ENCODE assay signal across 1 cellular context in the genomic region with DNA sequence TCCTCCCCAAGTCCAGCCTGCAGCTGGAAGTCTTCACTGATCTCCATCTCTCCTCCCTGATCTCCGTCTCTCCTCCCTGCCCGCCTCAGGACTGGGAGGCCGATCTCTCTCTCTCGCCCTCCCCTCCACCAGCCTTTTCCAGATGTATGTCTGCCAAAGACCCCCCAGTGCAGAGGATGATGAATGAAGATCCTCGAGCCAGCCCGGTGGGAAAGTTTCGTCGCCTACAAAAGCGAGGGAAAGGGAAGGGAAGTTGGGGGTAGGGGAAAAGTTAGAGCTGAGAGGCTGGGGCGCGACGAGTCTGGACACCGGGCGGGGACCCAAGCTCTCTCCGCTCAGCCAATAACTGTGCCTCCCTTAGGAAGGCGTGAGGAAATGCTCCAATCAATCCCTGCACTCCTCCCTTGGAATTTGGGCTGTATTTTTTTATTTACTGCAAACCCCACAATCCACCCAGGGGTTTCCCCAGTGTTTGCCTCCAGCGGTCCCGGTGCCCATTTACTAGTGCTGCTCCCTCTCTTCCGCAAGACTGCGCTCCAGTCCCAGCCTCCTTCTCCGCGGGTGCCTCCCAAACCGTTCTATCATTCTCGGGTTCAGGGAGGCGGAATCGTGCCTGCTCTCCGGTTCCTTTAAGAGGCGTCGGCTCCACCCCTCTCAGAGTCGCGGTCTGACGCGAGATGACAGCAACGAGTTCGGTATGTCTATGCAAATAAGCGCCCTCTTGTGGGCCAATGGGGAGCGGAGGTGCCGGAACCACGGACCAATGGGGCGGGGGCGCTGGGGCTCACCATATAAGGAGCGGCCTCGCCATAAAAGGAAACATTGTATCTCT.
TF ChIP-seq lines count a peak whose summit lies in the region.

A gene (plus strand): TSS at position 818 of the 832 bp plus-strand sequence. CDS start 388 bp downstream, outside the sequence.

TF ChIP-seq in HepG2, 621 proteins besides CTCF, POLR2A, EP300 and RAD21 (continued from another document and continues in another):
- TF ChIP-seq, protein P1, sequence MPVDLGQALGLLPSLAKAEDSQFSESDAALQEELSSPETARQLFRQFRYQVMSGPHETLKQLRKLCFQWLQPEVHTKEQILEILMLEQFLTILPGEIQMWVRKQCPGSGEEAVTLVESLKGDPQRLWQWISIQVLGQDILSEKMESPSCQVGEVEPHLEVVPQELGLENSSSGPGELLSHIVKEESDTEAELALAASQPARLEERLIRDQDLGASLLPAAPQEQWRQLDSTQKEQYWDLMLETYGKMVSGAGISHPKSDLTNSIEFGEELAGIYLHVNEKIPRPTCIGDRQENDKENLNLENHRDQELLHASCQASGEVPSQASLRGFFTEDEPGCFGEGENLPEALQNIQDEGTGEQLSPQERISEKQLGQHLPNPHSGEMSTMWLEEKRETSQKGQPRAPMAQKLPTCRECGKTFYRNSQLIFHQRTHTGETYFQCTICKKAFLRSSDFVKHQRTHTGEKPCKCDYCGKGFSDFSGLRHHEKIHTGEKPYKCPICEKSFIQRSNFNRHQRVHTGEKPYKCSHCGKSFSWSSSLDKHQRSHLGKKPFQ (CRISPR knock-in tag; IDR thresholded peaks at IDR 0.05; ENCODE audit: insufficient replicate concordance) = peak; percentile 31
- TF ChIP-seq, protein P2, sequence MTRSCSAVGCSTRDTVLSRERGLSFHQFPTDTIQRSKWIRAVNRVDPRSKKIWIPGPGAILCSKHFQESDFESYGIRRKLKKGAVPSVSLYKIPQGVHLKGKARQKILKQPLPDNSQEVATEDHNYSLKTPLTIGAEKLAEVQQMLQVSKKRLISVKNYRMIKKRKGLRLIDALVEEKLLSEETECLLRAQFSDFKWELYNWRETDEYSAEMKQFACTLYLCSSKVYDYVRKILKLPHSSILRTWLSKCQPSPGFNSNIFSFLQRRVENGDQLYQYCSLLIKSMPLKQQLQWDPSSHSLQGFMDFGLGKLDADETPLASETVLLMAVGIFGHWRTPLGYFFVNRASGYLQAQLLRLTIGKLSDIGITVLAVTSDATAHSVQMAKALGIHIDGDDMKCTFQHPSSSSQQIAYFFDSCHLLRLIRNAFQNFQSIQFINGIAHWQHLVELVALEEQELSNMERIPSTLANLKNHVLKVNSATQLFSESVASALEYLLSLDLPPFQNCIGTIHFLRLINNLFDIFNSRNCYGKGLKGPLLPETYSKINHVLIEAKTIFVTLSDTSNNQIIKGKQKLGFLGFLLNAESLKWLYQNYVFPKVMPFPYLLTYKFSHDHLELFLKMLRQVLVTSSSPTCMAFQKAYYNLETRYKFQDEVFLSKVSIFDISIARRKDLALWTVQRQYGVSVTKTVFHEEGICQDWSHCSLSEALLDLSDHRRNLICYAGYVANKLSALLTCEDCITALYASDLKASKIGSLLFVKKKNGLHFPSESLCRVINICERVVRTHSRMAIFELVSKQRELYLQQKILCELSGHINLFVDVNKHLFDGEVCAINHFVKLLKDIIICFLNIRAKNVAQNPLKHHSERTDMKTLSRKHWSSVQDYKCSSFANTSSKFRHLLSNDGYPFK (CRISPR knock-in tag; IDR thresholded peaks at IDR 0.05; ENCODE audit: borderline replicate concordance) = peak; percentile 42; the same call in 1 of the 2 replicates
- TF ChIP-seq SP4 (CRISPR knock-in tag; IDR thresholded peaks at IDR 0.05) (no peak), TARDBP (CRISPR knock-in tag; IDR thresholded peaks at IDR 0.05) (peak; percentile 55; the same call in 1 of the 2 replicates), IKZF1 (IDR thresholded peaks at IDR 0.05) (no peak), NFYB (CRISPR knock-in tag; IDR thresholded peaks at IDR 0.05) (peak; percentile 83), ZNF724P (CRISPR knock-in tag; IDR thresholded peaks at IDR 0.05; ENCODE audit: borderline replicate concordance) (peak; percentile 60; the same call in 1 of the 2 replicates), NAIF1 (CRISPR knock-in tag; IDR thresholded peaks at IDR 0.05; ENCODE audit: borderline replicate concordance) (0 out of 2 replicates have a peak, but pooled peaks have one; percentile 58), ARID2 (CRISPR knock-in tag; IDR thresholded peaks at IDR 0.05; ENCODE audit: borderline replicate concordance) (peak; percentile 71; the same call in 1 of the 2 replicates), PAX8 (CRISPR knock-in tag; IDR thresholded peaks at IDR 0.05; ENCODE audit: borderline replicate concordance) (no peak), HNRNPH1 (optimal IDR thresholded peaks at IDR 0.05; ENCODE audit: low read depth, low read length) (no peak), MIXL1 (CRISPR knock-in tag; IDR thresholded peaks at IDR 0.05) (no peak), MAFG (CRISPR knock-in tag; IDR thresholded peaks at IDR 0.05) (no peak), NFE2L1 (CRISPR knock-in tag; IDR thresholded peaks at IDR 0.05; ENCODE audit: borderline replicate concordance) (0 out of 2 replicates have a peak, but pooled peaks have one; percentile 15), ZFX (CRISPR knock-in tag; IDR thresholded peaks at IDR 0.05; ENCODE audit: low read depth) (peak; percentile 53; the same call in 1 of the 2 replicates), ZC3H13 (CRISPR knock-in tag; IDR thresholded peaks at IDR 0.05) (peak; percentile 83), ETV5 (CRISPR knock-in tag; IDR thresholded peaks at IDR 0.05; ENCODE audit: borderline replicate concordance) (peak; percentile 27; the same call in 1 of the 2 replicates), MIER2 (CRISPR knock-in tag; IDR thresholded peaks at IDR 0.05) (0 out of 2 replicates have a peak, but pooled peaks have one; percentile 11), TAF15 (IDR thresholded peaks at IDR 0.05; ENCODE audit: low read depth, low read length, poor library complexity, severe bottlenecking) (no peak), ETV6 (CRISPR knock-in tag; conservative IDR thresholded peaks at IDR 0.05) (no peak), SRY (CRISPR knock-in tag; IDR thresholded peaks at IDR 0.05) (no peak), PITX1 (CRISPR knock-in tag; IDR thresholded peaks at IDR 0.05) (peak; percentile 8; the same call in 1 of the 2 replicates), ZNF235 (CRISPR knock-in tag; IDR thresholded peaks at IDR 0.05; ENCODE audit: borderline replicate concordance) (0 out of 2 replicates have a peak, but pooled peaks have one; percentile 26), ZNF569 (CRISPR knock-in tag; IDR thresholded peaks at IDR 0.05; ENCODE audit: borderline replicate concordance) (no peak), AHR (CRISPR knock-in tag; IDR thresholded peaks at IDR 0.05) (no peak), SRF (IDR thresholded peaks at IDR 0.05; ENCODE audit: low read depth, low read length) (peak; percentile 99), BHLHE40 (IDR thresholded peaks at IDR 0.05; ENCODE audit: low read length) (no peak), PCBP1 (IDR thresholded peaks at IDR 0.05; ENCODE audit: borderline replicate concordance, low read depth, low read length) (0 out of 2 replicates have a peak, but pooled peaks have one; percentile 57), SMAD9 (CRISPR knock-in tag; IDR thresholded peaks at IDR 0.05) (no peak), ZSCAN29 (CRISPR knock-in tag; conservative IDR thresholded peaks at IDR 0.05) (peak; percentile 39; the same call in 1 of the 2 replicates)
- TF ChIP-seq, protein P3, sequence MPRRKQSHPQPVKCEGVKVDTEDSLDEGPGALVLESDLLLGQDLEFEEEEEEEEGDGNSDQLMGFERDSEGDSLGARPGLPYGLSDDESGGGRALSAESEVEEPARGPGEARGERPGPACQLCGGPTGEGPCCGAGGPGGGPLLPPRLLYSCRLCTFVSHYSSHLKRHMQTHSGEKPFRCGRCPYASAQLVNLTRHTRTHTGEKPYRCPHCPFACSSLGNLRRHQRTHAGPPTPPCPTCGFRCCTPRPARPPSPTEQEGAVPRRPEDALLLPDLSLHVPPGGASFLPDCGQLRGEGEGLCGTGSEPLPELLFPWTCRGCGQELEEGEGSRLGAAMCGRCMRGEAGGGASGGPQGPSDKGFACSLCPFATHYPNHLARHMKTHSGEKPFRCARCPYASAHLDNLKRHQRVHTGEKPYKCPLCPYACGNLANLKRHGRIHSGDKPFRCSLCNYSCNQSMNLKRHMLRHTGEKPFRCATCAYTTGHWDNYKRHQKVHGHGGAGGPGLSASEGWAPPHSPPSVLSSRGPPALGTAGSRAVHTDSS (CRISPR knock-in tag; conservative IDR thresholded peaks at IDR 0.05) = 0 out of 2 replicates have a peak, but pooled peaks have one; percentile 55
- TF ChIP-seq, protein P4, sequence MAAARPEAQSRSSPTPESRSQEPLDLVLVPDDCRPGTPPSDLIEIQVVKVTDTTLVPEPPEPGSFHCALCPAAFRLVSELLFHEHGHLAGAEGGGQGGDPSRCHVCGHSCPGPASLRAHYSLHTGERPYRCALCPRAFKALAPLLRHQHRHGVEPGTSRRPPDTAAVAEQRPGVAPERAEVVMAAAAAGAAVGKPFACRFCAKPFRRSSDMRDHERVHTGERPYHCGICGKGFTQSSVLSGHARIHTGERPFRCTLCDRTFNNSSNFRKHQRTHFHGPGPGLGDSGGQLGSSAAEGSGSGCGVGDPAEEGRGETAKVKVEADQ (CRISPR knock-in tag; IDR thresholded peaks at IDR 0.05; ENCODE audit: borderline replicate concordance) = no peak
- TF ChIP-seq, protein P5, sequence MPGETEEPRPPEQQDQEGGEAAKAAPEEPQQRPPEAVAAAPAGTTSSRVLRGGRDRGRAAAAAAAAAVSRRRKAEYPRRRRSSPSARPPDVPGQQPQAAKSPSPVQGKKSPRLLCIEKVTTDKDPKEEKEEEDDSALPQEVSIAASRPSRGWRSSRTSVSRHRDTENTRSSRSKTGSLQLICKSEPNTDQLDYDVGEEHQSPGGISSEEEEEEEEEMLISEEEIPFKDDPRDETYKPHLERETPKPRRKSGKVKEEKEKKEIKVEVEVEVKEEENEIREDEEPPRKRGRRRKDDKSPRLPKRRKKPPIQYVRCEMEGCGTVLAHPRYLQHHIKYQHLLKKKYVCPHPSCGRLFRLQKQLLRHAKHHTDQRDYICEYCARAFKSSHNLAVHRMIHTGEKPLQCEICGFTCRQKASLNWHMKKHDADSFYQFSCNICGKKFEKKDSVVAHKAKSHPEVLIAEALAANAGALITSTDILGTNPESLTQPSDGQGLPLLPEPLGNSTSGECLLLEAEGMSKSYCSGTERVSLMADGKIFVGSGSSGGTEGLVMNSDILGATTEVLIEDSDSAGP (CRISPR knock-in tag; IDR thresholded peaks at IDR 0.05; ENCODE audit: borderline replicate concordance) = peak; percentile 100
- TF ChIP-seq, protein P6, sequence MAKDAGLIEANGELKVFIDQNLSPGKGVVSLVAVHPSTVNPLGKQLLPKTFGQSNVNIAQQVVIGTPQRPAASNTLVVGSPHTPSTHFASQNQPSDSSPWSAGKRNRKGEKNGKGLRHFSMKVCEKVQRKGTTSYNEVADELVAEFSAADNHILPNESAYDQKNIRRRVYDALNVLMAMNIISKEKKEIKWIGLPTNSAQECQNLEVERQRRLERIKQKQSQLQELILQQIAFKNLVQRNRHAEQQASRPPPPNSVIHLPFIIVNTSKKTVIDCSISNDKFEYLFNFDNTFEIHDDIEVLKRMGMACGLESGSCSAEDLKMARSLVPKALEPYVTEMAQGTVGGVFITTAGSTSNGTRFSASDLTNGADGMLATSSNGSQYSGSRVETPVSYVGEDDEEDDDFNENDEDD (CRISPR knock-in tag; IDR thresholded peaks at IDR 0.05; ENCODE audit: borderline replicate concordance) = peak; percentile 66; the same call in 1 of the 2 replicates
- TF ChIP-seq, protein P7, sequence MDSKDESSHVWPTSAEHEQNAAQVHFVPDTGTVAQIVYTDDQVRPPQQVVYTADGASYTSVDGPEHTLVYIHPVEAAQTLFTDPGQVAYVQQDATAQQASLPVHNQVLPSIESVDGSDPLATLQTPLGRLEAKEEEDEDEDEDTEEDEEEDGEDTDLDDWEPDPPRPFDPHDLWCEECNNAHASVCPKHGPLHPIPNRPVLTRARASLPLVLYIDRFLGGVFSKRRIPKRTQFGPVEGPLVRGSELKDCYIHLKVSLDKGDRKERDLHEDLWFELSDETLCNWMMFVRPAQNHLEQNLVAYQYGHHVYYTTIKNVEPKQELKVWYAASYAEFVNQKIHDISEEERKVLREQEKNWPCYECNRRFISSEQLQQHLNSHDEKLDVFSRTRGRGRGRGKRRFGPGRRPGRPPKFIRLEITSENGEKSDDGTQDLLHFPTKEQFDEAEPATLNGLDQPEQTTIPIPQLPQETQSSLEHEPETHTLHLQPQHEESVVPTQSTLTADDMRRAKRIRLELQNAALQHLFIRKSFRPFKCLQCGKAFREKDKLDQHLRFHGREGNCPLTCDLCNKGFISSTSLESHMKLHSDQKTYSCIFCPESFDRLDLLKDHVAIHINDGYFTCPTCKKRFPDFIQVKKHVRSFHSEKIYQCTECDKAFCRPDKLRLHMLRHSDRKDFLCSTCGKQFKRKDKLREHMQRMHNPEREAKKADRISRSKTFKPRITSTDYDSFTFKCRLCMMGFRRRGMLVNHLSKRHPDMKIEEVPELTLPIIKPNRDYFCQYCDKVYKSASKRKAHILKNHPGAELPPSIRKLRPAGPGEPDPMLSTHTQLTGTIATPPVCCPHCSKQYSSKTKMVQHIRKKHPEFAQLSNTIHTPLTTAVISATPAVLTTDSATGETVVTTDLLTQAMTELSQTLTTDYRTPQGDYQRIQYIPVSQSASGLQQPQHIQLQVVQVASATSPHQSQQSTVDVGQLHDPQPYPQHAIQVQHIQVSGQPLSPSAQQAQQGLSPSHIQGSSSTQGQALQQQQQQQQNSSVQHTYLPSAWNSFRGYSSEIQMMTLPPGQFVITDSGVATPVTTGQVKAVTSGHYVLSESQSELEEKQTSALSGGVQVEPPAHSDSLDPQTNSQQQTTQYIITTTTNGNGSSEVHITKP (CRISPR knock-in tag; IDR thresholded peaks at IDR 0.05; ENCODE audit: low read depth) = peak; percentile 18; the same call in 1 of the 2 replicates
- TF ChIP-seq, protein P8, sequence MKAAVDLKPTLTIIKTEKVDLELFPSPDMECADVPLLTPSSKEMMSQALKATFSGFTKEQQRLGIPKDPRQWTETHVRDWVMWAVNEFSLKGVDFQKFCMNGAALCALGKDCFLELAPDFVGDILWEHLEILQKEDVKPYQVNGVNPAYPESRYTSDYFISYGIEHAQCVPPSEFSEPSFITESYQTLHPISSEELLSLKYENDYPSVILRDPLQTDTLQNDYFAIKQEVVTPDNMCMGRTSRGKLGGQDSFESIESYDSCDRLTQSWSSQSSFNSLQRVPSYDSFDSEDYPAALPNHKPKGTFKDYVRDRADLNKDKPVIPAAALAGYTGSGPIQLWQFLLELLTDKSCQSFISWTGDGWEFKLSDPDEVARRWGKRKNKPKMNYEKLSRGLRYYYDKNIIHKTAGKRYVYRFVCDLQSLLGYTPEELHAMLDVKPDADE (CRISPR knock-in tag; IDR thresholded peaks at IDR 0.05) = peak; percentile 4; the same call in 1 of the 2 replicates
- TF ChIP-seq, protein P9, sequence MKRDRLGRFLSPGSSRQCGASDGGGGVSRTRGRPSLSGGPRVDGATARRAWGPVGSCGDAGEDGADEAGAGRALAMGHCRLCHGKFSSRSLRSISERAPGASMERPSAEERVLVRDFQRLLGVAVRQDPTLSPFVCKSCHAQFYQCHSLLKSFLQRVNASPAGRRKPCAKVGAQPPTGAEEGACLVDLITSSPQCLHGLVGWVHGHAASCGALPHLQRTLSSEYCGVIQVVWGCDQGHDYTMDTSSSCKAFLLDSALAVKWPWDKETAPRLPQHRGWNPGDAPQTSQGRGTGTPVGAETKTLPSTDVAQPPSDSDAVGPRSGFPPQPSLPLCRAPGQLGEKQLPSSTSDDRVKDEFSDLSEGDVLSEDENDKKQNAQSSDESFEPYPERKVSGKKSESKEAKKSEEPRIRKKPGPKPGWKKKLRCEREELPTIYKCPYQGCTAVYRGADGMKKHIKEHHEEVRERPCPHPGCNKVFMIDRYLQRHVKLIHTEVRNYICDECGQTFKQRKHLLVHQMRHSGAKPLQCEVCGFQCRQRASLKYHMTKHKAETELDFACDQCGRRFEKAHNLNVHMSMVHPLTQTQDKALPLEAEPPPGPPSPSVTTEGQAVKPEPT (CRISPR knock-in tag; IDR thresholded peaks at IDR 0.05; ENCODE audit: low read depth) = peak; percentile 69; the same call in 1 of the 2 replicates
